34 cellular contexts compared by ENCODE assay signal in the genomic region with DNA sequence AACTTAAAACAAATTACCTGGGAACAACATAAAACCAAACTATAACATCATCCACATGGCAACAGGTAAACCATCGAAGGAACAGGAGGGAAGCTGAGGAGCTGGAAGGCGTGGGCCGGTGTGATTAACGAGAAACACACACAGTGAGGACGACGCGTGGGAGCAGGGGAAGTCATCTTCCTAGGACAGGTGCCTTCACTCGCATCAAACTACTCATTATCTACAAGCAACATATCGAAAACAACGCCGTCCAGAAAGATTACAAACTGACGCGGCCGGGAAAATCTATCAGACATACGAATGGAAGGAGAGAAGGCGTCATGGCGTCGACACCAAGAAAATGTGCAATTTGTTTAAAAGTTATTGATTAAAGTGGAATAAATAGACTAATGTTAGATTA.
"Had no signal": no experiment of that assay in that cellular context is flagged by ENCODE, and none has a peak within 500 bp of the region (broad histone marks: within the 10 kb centered on the region; RNA-seq: fewer than 3 reads in every experiment).

No MANE protein-coding gene starts in this region.

- ATAC-seq: activated CD8-positive, alpha-beta T cell treated with anti-CD3 and anti-CD28 coated beads for 36 hours; activated naive CD8-positive, alpha-beta T cell treated with anti-CD3 and anti-CD28 coated beads, Interleukin-2, amount 50 U/mL, for 24 hours had no signal

- H3K4me3 Mint-ChIP-seq: activated B cell treated with CpG ODN at 0.5 μM for 24 hours; activated CD4-positive, alpha-beta memory T cell treated with anti-CD3 and anti-CD28 coated beads for 36 hours; activated CD4-positive, alpha-beta T cell treated with anti-CD3 and anti-CD28 coated beads, Interleukin-2, amount 10 ng/mL, durations not matched to agents 24 days and 14 days; activated CD8-positive, alpha-beta T cell treated with anti-CD3 and anti-CD28 coated beads for 36 hours; activated naive CD4-positive, alpha-beta T cell treated with anti-CD3 and anti-CD28 coated beads for 36 hours; activated naive CD4-positive, alpha-beta T cell treated with anti-CD3 and anti-CD28 coated beads, Interleukin-2, amount 50 U/mL, for 24 hours; activated naive CD8-positive, alpha-beta T cell; activated naive CD8-positive, alpha-beta T cell treated with anti-CD3 and anti-CD28 coated beads, Interleukin-2, amount 10 ng/mL, durations not matched to agents 7 days and 5 days; activated naive CD8-positive, alpha-beta T cell treated with anti-CD3 and anti-CD28 coated beads, Interleukin-2, amount 50 U/mL, for 24 hours; brain; central memory CD8-positive, alpha-beta T cell; T-helper 1 cell treated with Interleukin-12 subunit alpha and Interleukin-12 subunit beta and Interleukin-4 antibody, amounts not matched to agents 30 μg/mL and 1 μg/mL, for 36 hours; T-helper 2 cell treated with Interferon-gamma antibody and Interleukin-4, amounts not matched to agents 5 μg/mL and 100 μg/mL, for 36 hours had no signal

- H3K4me1 ChIP-seq: ascending aorta had no signal

- DNase-seq: activated B cell treated with CpG ODN at 0.5 μM for 24 hours; activated CD4-positive, alpha-beta memory T cell treated with anti-CD3 and anti-CD28 coated beads for 36 hours; activated CD4-positive, alpha-beta T cell treated with anti-CD3 and anti-CD28 coated beads for 4 hours; activated CD4-positive, alpha-beta T cell treated with anti-CD3 and anti-CD28 coated beads, Interleukin-2, amount 10 ng/mL, durations not matched to agents 24 days and 14 days; activated CD4-positive, alpha-beta T cell treated with anti-CD3 and anti-CD28 coated beads, Interleukin-2, amount 50 U/mL, for 1 hour; activated CD4-positive, alpha-beta T cell treated with anti-CD3 and anti-CD28 coated beads, Interleukin-2, amount 50 U/mL, for 4 hours; activated CD4-positive, CD25-positive, alpha-beta regulatory T cell treated with anti-CD3 and anti-CD28 coated beads, Interleukin-2, amount 50 U/mL, for 72 hours; activated CD8-positive, alpha-beta memory T cell treated with anti-CD3 and anti-CD28 coated beads, Interleukin-2, amount 50 U/mL, for 4 hours; activated CD8-positive, alpha-beta T cell treated with anti-CD3 and anti-CD28 coated beads for 36 hours; activated effector memory CD4-positive, alpha-beta T cell treated with Interleukin-2 at 50 U/mL for 16 hours; activated gamma-delta T cell; activated naive CD4-positive, alpha-beta T cell treated with anti-CD3 and anti-CD28 coated beads for 36 hours; activated naive CD8-positive, alpha-beta T cell treated with anti-CD3 and anti-CD28 coated beads, Interleukin-2, amount 10 ng/mL, durations not matched to agents 7 days and 5 days; activated naive CD8-positive, alpha-beta T cell treated with anti-CD3 and anti-CD28 coated beads, Interleukin-2, amount 50 U/mL, for 24 hours; activated T-cell treated with anti-CD3 and anti-CD28 coated beads for 4 hours; activated T-cell treated with anti-CD3 and anti-CD28 coated beads, Interleukin-2, amount 50 U/mL, for 1 hour; activated T-cell treated with anti-CD3 and anti-CD28 coated beads, Interleukin-2, amount 50 U/mL, for 48 hours; amygdala; anterior cingulate cortex; caudate nucleus; cerebellar nuclear complex; T-helper 1 cell; T-helper 2 cell; T-helper 9 cell had no signal

- H3K36me3 ChIP-seq: ascending aorta, cardiac muscle cell had no signal

- H3K27ac ChIP-seq: ascending aorta, cardiac muscle cell, VCaP had no signal

- H3K9me3 Mint-ChIP-seq: activated CD4-positive, alpha-beta T cell treated with anti-CD3 and anti-CD28 coated beads, Interleukin-2, amount 10 ng/mL, durations not matched to agents 24 days and 14 days had no signal

- H3K4me3 ChIP-seq: ascending aorta, cardiac muscle cell had no signal

- H3K27me3 Mint-ChIP-seq: activated B cell treated with CpG ODN at 0.5 μM for 24 hours; activated CD4-positive, alpha-beta T cell treated with anti-CD3 and anti-CD28 coated beads, Interleukin-2, amount 10 ng/mL, durations not matched to agents 24 days and 14 days; activated CD8-positive, alpha-beta T cell treated with anti-CD3 and anti-CD28 coated beads for 36 hours; activated naive CD8-positive, alpha-beta T cell; activated naive CD8-positive, alpha-beta T cell treated with anti-CD3 and anti-CD28 coated beads, Interleukin-2, amount 50 U/mL, for 24 hours; brain had no signal

- H3K36me3 Mint-ChIP-seq: activated CD4-positive, alpha-beta memory T cell treated with anti-CD3 and anti-CD28 coated beads for 36 hours; activated naive CD8-positive, alpha-beta T cell treated with anti-CD3 and anti-CD28 coated beads, Interleukin-2, amount 10 ng/mL, durations not matched to agents 7 days and 5 days had no signal

- H3K27ac Mint-ChIP-seq: activated B cell treated with CpG ODN at 0.5 μM for 24 hours; activated CD4-positive, alpha-beta memory T cell treated with anti-CD3 and anti-CD28 coated beads for 36 hours; activated CD4-positive, alpha-beta T cell treated with anti-CD3 and anti-CD28 coated beads, Interleukin-2, amount 10 ng/mL, durations not matched to agents 24 days and 14 days; activated CD8-positive, alpha-beta T cell treated with anti-CD3 and anti-CD28 coated beads for 36 hours; activated naive CD4-positive, alpha-beta T cell treated with anti-CD3 and anti-CD28 coated beads for 36 hours; activated naive CD4-positive, alpha-beta T cell treated with anti-CD3 and anti-CD28 coated beads, Interleukin-2, amount 50 U/mL, for 24 hours; activated naive CD8-positive, alpha-beta T cell; activated naive CD8-positive, alpha-beta T cell treated with anti-CD3 and anti-CD28 coated beads, Interleukin-2, amount 10 ng/mL, durations not matched to agents 7 days and 5 days; activated naive CD8-positive, alpha-beta T cell treated with anti-CD3 and anti-CD28 coated beads, Interleukin-2, amount 50 U/mL, for 24 hours; activated T-helper 2 cell treated with anti-CD3 and anti-CD28 coated beads, Interferon-gamma antibody, Interleukin-2, Interleukin-4, amounts not matched to agents 10 μg/mL and 5 μg/mL and 100 μg/mL, durations not matched to agents 14 hours and 24 hours and 36 hours; T-helper 1 cell treated with Interleukin-12 subunit alpha and Interleukin-12 subunit beta and Interleukin-4 antibody, amounts not matched to agents 30 μg/mL and 1 μg/mL, for 36 hours; T-helper 2 cell treated with Interferon-gamma antibody and Interleukin-4, amounts not matched to agents 5 μg/mL and 100 μg/mL, for 36 hours had no signal

- H3K4me1 Mint-ChIP-seq: activated B cell treated with CpG ODN at 0.5 μM for 24 hours; activated CD4-positive, alpha-beta T cell treated with anti-CD3 and anti-CD28 coated beads, Interleukin-2, amount 10 ng/mL, durations not matched to agents 24 days and 14 days; activated naive CD4-positive, alpha-beta T cell treated with anti-CD3 and anti-CD28 coated beads, Interleukin-2, amount 50 U/mL, for 24 hours; activated naive CD8-positive, alpha-beta T cell treated with anti-CD3 and anti-CD28 coated beads, Interleukin-2, amount 10 ng/mL, durations not matched to agents 7 days and 5 days; activated naive CD8-positive, alpha-beta T cell treated with anti-CD3 and anti-CD28 coated beads, Interleukin-2, amount 50 U/mL, for 24 hours; central memory CD8-positive, alpha-beta T cell had no signal

- H3K27me3 ChIP-seq: ascending aorta, cardiac muscle cell had no signal
